18 cellular contexts compared by ENCODE assay signal in the genomic region with DNA sequence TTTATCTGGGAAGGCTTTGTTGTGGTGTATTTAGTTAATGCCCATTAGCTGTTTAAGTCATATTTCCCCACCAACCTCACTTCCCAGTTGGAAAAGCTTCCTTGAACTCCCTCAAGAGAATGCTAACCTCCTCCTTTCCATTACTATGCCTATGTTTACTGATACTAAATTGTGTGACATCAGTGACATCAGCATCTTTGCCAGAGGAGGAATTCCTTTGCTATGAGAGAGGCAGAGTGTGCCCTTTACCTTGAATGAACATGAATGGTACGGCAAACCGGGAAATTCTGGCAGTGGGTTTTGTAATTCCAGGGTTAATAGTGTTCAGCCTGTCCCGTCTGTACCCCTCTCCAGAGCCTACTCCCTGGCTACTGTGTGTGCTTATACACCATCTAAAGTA.
"Had no signal": no experiment of that assay in that cellular context is flagged by ENCODE, and none has a peak within 500 bp of the region (broad histone marks: within the 10 kb centered on the region; RNA-seq: fewer than 3 reads in every experiment).

No MANE protein-coding gene starts in this region.

- H3K4me2 ChIP-seq: hepatocyte had no signal

- H3K4me1 ChIP-seq: ascending aorta, pancreas, sigmoid colon, stomach, testis had no signal

- H3K9me3 ChIP-seq: ascending aorta, pancreas, sigmoid colon, stomach, testis had no signal

- H3K4me3 ChIP-seq: ascending aorta, cardiac muscle cell, dorsolateral prefrontal cortex, hepatocyte, pancreas, sigmoid colon, spleen, stomach, testis had no signal

- H3K27me3 ChIP-seq: ascending aorta, dorsolateral prefrontal cortex, hepatocyte, pancreas, sigmoid colon, spleen, stomach, testis had no signal

- H3K36me3 ChIP-seq: ascending aorta, cardiac muscle cell, pancreas, sigmoid colon, spleen, stomach had no signal

- H2AFZ ChIP-seq: hepatocyte had no signal

- H3K79me2 ChIP-seq: hepatocyte had no signal

- H3K27me3 Mint-ChIP-seq: activated CD4-positive, alpha-beta memory T cell treated with anti-CD3 and anti-CD28 coated beads, Interleukin-2, amount 10 ng/mL, durations not matched to agents 7 days and 5 days; T-cell had no signal

- H3K27ac ChIP-seq: ascending aorta, cardiac muscle cell, dorsolateral prefrontal cortex, hepatocyte, pancreas, sigmoid colon, testis, VCaP had no signal

- H3K4me3 Mint-ChIP-seq: activated CD4-positive, alpha-beta memory T cell treated with anti-CD3 and anti-CD28 coated beads, Interleukin-2, amount 10 ng/mL, durations not matched to agents 7 days and 5 days; activated T-cell treated with anti-CD3 and anti-CD28 coated beads, Interleukin-2, amount 50 U/mL, for 72 hours; T-cell had no signal

- DNase-seq: activated CD4-positive, alpha-beta memory T cell treated with anti-CD3 and anti-CD28 coated beads, Interleukin-2, amount 10 ng/mL, durations not matched to agents 7 days and 5 days; activated CD8-positive, alpha-beta memory T cell treated with anti-CD3 and anti-CD28 coated beads, Interleukin-2, amount 50 U/mL, for 48 hours; activated naive CD4-positive, alpha-beta T cell; activated T-cell treated with anti-CD3 and anti-CD28 coated beads, Interleukin-2, amount 50 U/mL, for 72 hours; dorsolateral prefrontal cortex; islet precursor cell; pancreas; sigmoid colon; spleen; stimulated activated CD4-positive, alpha-beta T cell treated with anti-CD3 and anti-CD28 coated beads, Interleukin-1b, Interleukin-23, amount 100 ng/mL, for 48 hours; stomach; T-cell; testis had no signal

- FAIRE-seq: pancreas had no signal

- H3K27ac Mint-ChIP-seq: activated T-cell treated with anti-CD3 and anti-CD28 coated beads, Interleukin-2, amount 50 U/mL, for 72 hours had no signal

- ATAC-seq: activated T-cell treated with anti-CD3 and anti-CD28 coated beads, Interleukin-2, amount 50 U/mL, for 72 hours; left lobe of liver; pancreas; T-cell had no signal
